Comparison of ENCODE assay signal across 7 cellular contexts in the genomic region with DNA sequence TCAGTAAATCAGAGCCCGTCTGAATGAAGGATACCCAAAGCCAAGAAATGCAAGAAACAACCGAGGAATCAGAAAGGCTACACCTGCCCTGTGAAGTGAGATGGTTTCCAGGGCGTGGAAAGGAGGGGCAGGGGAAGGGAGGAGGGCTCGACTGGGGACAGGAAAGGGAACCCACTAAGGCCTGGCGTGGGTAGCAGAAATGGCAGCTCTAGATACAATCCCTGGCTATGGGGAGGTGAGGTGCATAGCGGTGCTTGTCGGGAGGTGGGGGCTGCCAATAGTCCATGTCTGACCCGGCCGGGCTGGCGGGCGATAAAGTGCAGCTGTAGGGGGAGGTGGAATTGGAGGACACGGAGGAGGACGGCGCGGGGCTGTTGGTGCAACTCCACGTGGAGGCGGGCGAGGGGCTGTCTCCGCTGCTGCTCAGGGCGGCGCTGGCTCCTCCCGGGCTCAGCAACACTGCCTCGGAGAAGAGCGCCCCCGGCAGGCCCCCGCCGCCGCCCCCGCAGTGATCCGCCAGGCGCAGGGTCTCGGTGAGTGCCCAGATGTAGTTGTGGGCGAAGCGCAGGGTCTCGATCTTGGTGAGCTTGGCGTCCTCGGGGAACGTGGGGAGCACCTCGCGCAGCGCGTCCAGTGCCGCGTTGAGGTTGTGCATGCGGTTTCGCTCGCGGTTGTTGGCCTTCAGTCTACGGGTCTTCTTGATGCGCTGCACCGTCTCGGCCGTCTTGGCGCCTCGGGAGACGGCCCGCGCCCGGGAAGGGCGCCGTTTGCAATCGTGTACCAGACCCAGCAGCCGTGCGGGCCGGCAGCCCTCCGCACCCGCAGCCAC. TPM values are rescaled to one million over a fixed set of nuclear protein-coding genes. Genes with fewer than 3 reads are reported as not detected.
DNase-seq lines count a peak whose midpoint lies in the region; ATAC-seq and TF ChIP-seq lines count a peak whose summit lies in the region.

No MANE protein-coding gene starts in this region.

- peak overlapping the region; percentile 96 for H3K4me3 ChIP-seq in GM12865 (ENCODE audit: low read depth, low read length)
- peak overlapping the region; percentile 53 to 75 for H3K4me3 ChIP-seq in mucosa of rectum (ENCODE audit: low read length in 2 of 2)
- H3K4me3 ChIP-seq in body of pancreas: no peak overlapping the region

- H3K36me3 Mint-ChIP-seq in MCF 10A (ENCODE audit: insufficient read depth, unreplicated experiment): no peaks in the 10 kb centered on the region

- no peaks in the 10 kb centered on the region for H3K9me3 Mint-ChIP-seq in MCF 10A (ENCODE audit: unreplicated experiment)

- peaks cover 73 to 87% of the 10 kb centered on the region in 2 donors for H3K27me3 ChIP-seq in mucosa of rectum (ENCODE audit: control insufficient read depth in 2 of 2, insufficient read depth in 2 of 2, low read length in 2 of 2)
- H3K27me3 ChIP-seq in body of pancreas: peaks cover 3 to 49% of the 10 kb centered on the region in 2 donors

- no peak for TF ChIP-seq POLR2A in body of pancreas (IDR thresholded peaks at IDR 0.05)

- H3K9me3 ChIP-seq in mucosa of rectum (ENCODE audit: control insufficient read depth in 2 of 2, low read length in 2 of 2): no peaks in the 10 kb centered on the region
- no peaks in the 10 kb centered on the region for H3K9me3 ChIP-seq in body of pancreas

- peak; percentile 39 for TF ChIP-seq CTCF in GM12865 (IDR thresholded peaks at IDR 0.05; ENCODE audit: insufficient read depth, low read depth, low read length, missing control alignments)
- no peak for TF ChIP-seq CTCF in MCF 10A (IDR thresholded peaks at IDR 0.05; ENCODE audit: unreplicated experiment)
- no peak for TF ChIP-seq CTCF in body of pancreas (IDR thresholded peaks at IDR 0.05)

- WGBS in body of pancreas, 2 donors: 2 to 9% methylated on average over 12 to 48 of the region's 67 CpGs

- H3K4me1 ChIP-seq in mucosa of rectum (ENCODE audit: control insufficient read depth in 2 of 2, insufficient read depth in 2 of 2, low read length in 2 of 2): peaks cover 12 to 24% of the 10 kb centered on the region in 2 donors
- H3K4me1 ChIP-seq in body of pancreas: peaks cover 48% of the 10 kb centered on the region

- CTCF ChIA-PET in MCF 10A (lab: Yijun Ruan, JAX): interaction anchor here (0.9 to 1.7 kb wide), 3 partner anchors 8 to 415 kb away, joined by 3 to 6 read pairs (median 3); no protein-coding TSS in a partner anchor

- H3K27ac ChIP-seq in mucosa of rectum (ENCODE audit: low read depth in 2 of 2, low read length in 2 of 2) (no peak overlapping the region), body of pancreas (no peak overlapping the region)

- ATAC-seq in GM21367 (IDR thresholded peaks at IDR 0.05; ENCODE audit: unreplicated experiment): peak; percentile 6
- no peak for ATAC-seq in body of pancreas

- H3K36me3 ChIP-seq in mucosa of rectum (ENCODE audit: control insufficient read depth in 2 of 2, insufficient read depth in 2 of 2, low read length in 2 of 2) (no peaks in the 10 kb centered on the region), body of pancreas (replicated peaks in 1 of 2; ENCODE audit: insufficient read depth in 1 of 2, low read depth in 2 of 2) (no peaks in the 10 kb centered on the region)

- intact Hi-C loops in MCF 10A (cut with micrococcal nuclease): loop anchor here (1.0 kb wide), 1 partner anchor 22 kb away; no protein-coding TSS in a partner anchor
- intact Hi-C loops in body of pancreas (cut with DNase I): no loop called here

- BruUV-seq in MCF 10A (replicated peaks; lab: Mats Ljungman, UMichigan): no TSS peak

- peaks cover 27% of the 10 kb centered on the region for H3K4me1 Mint-ChIP-seq in MCF 10A (ENCODE audit: insufficient read depth, unreplicated experiment)

- H3K9ac ChIP-seq in mucosa of rectum (ENCODE audit: low read depth in 1 of 2, low read length in 2 of 2): no peak overlapping the region

- H3K4me3 Mint-ChIP-seq in MCF 10A (ENCODE audit: unreplicated experiment): peak overlapping the region; percentile 98

- no peak overlapping the region for H3K27ac Mint-ChIP-seq in MCF 10A (ENCODE audit: low read depth, unreplicated experiment)

- DNase-seq in GM12865 (ENCODE audit: low read depth) (peak; percentile 54), HuH-7.5 (ENCODE audit: low spot score) (peak; percentile 37), MCF 10A (ENCODE audit: unreplicated experiment) (no peak), body of pancreas (no peak)
- no peak for DNase-seq in stimulated activated CD4-positive, alpha-beta T cell treated with anti-CD3 and anti-CD28 coated beads, Interleukin-12 subunit alpha, Interleukin-12 subunit beta, amount 100 ng/mL, for 4 hours

- POLR2A ChIA-PET in MCF 10A (lab: Yijun Ruan, JAX): interaction anchor here (0.6 to 1.9 kb wide), 2 partner anchors 9 to 123 kb away, joined by 4 to 6 read pairs; no protein-coding TSS in a partner anchor

- H3K27me3 Mint-ChIP-seq in MCF 10A (ENCODE audit: insufficient read depth, unreplicated experiment): peaks cover 87% of the 10 kb centered on the region

RNA-seq across cellular contexts. Expression of gene NEUROG2, which starts 1.3 kb away (rescaled TPM):
- total RNA-seq in MCF 10A (2022) (not detected in 2 replicates), body of pancreas (not detected)

Comparison
In these comparisons a context has a peak if more than half of its experiments do, and no peak if none do; other contexts are left out.
1. DNase-seq: peak in GM12865 (single experiment) and HuH-7.5 (single experiment); none in MCF 10A (single experiment), body of pancreas (0 of 4) and stimulated activated CD4-positive, alpha-beta T cell treated with anti-CD3 and anti-CD28 coated beads, Interleukin-12 subunit alpha, Interleukin-12 subunit beta, amount 100 ng/mL, for 4 hours (single experiment).
2. H3K4me3 ChIP-seq: peak in GM12865 (single experiment) and mucosa of rectum (2 of 2); none in body of pancreas (0 of 2).